In genomic region chr5:157948738-157949410, GRCh38 we compare ENCODE assay signal across 8 cellular contexts.
DNase-seq lines count a peak whose midpoint lies in the region; ATAC-seq and TF ChIP-seq lines count a peak whose summit lies in the region.

No MANE protein-coding gene starts in this region.

- no peak overlapping the region for H3K9ac ChIP-seq in SU-DHL-6 (ENCODE audit: low read length)
- H3K9ac ChIP-seq in adipocyte (ENCODE audit: low read length) = peak overlapping the region; percentile 81

- no peaks in the 10 kb centered on the region for H3K36me3 ChIP-seq in SU-DHL-6 (ENCODE audit: low read length)
- no peaks in the 10 kb centered on the region for H3K36me3 ChIP-seq in adipocyte (ENCODE audit: control insufficient read depth, insufficient read depth, low read length, severe bottlenecking)
- no peaks in the 10 kb centered on the region for H3K36me3 ChIP-seq in aorta (ENCODE audit: control insufficient read depth in 1 of 2, insufficient read depth in 2 of 2, low read length in 1 of 2)

- H3K9me3 ChIP-seq in SU-DHL-6 (ENCODE audit: insufficient read depth, low read length) (no peaks in the 10 kb centered on the region), adipocyte (ENCODE audit: control insufficient read depth, low read length) (no peaks in the 10 kb centered on the region), aorta (ENCODE audit: control insufficient read depth, low read length) (no peaks in the 10 kb centered on the region)

- peaks cover 7% of the 10 kb centered on the region for H3K4me1 ChIP-seq in adipocyte (ENCODE audit: control insufficient read depth, insufficient read depth, low read length)
- peaks cover 0 to 3% of the 10 kb centered on the region in 2 donors for H3K4me1 ChIP-seq in aorta (ENCODE audit: control insufficient read depth in 1 of 2, insufficient read depth in 2 of 2, low read length in 2 of 2)

- no peak overlapping the region for H3K27ac ChIP-seq in SU-DHL-6 (ENCODE audit: low read depth, low read length)
- H3K27ac ChIP-seq in aorta (ENCODE audit: low read depth in 1 of 2, low read length in 2 of 2) = peak overlapping the region in 1 of 2 donors; percentile 27

- TF ChIP-seq CTCF in HFFc6 (IDR thresholded peaks at IDR 0.05) (peak; percentile 88), SU-DHL-6 (IDR thresholded peaks at IDR 0.05; ENCODE audit: insufficient read depth, low read length, poor library complexity, severe bottlenecking) (peak; percentile 87)

- peaks cover 9% of the 10 kb centered on the region for H3K4me1 Mint-ChIP-seq in HFFc6 (ENCODE audit: low read depth)

- H3K36me3 Mint-ChIP-seq in HFFc6 (ENCODE audit: low read depth) = no peaks in the 10 kb centered on the region

- H3K9me2 ChIP-seq in SU-DHL-6 (replicated peaks; ENCODE audit: insufficient read depth, low read length) = no peaks in the 10 kb centered on the region

- no peak overlapping the region for H3K4me2 ChIP-seq in SU-DHL-6 (ENCODE audit: low read depth, low read length, poor library complexity, severe bottlenecking)

- H3K9me3 Mint-ChIP-seq in HFFc6 = no peaks in the 10 kb centered on the region

- H3K4me3 ChIP-seq in SU-DHL-6 (ENCODE audit: insufficient read depth, low read length, poor library complexity, severe bottlenecking) (no peak overlapping the region), adipocyte (ENCODE audit: low read length) (peak overlapping the region; percentile 56), aorta (ENCODE audit: low read length in 2 of 2) (no peak overlapping the region)

- ATAC-seq in left cardiac atrium (peak; percentile 99 to 100), aorta (ENCODE audit: low FRiP score) (peak; percentile 96)

- 22 to 23% methylated on average over 11 of the region's 11 CpGs for WGBS in aorta, 2 donors

- H3K27me3 ChIP-seq in SU-DHL-6 (ENCODE audit: low read length) = no peaks in the 10 kb centered on the region
- no peaks in the 10 kb centered on the region for H3K27me3 ChIP-seq in adipocyte (replicated peaks; ENCODE audit: control insufficient read depth, insufficient read depth, low read length)
- no peaks in the 10 kb centered on the region for H3K27me3 ChIP-seq in aorta (ENCODE audit: control insufficient read depth in 1 of 2, insufficient read depth in 2 of 2, low read length in 1 of 2)

- H3K27ac Mint-ChIP-seq in HFFc6 = peak overlapping the region; percentile 50

- no peaks in the 10 kb centered on the region for H3F3A ChIP-seq in SU-DHL-6 (ENCODE audit: insufficient read depth)

- peaks cover 4% of the 10 kb centered on the region; the same call in 1 of the 2 replicates for H3K27me3 Mint-ChIP-seq in HFFc6 (ENCODE audit: insufficient read depth)

- DNase-seq in GM04503 (ENCODE audit: low read depth) (peak; percentile 85), HFFc6 (peak; percentile 90), NCI-H1105 (lab: John Stamatoyannopoulos, UW) (peak; percentile 28), adipocyte (ENCODE audit: low read depth) (peak; percentile 98), left cardiac atrium (peak; percentile 89), putamen (ENCODE audit: low spot score) (peak; percentile 83), aorta (peak; percentile 91 to 92)

- intact Hi-C loops in left cardiac atrium (cut with DNase I) (loop anchor here in 1 of 2 donors (2.0 to 5.0 kb wide), 2 partner anchors 92 to 132 kb away; no protein-coding TSS in a partner anchor), aorta (cut with DNase I) (loop anchor here in 1 of 2 donors (10.0 kb wide), 1 partner anchor 94 kb away; the partner anchor contains the start of gene CLINT1)

- H2AFZ ChIP-seq in SU-DHL-6 (ENCODE audit: low read depth, low read length, severe bottlenecking) = no peak overlapping the region

- no peaks in the 10 kb centered on the region for H3K79me2 ChIP-seq in SU-DHL-6 (ENCODE audit: insufficient read depth, low read length)

- H3K4me3 Mint-ChIP-seq in HFFc6 = peak overlapping the region; percentile 77

- no peaks in the 10 kb centered on the region for H4K20me1 ChIP-seq in SU-DHL-6 (ENCODE audit: low read depth, low read length)

Comparison
In these comparisons a context has a peak if more than half of its experiments do, and no peak if none do; other contexts are left out.
1. DNase-seq: peak in every context shown above with its lines; median percentile 98 in adipocyte; 92 in aorta; 90 in HFFc6; 89 in left cardiac atrium; 85 in GM04503; 83 in putamen; 28 in NCI-H1105.